In genomic region chrX:132488819-132489255, GRCh38 we compare ENCODE assay signal across 8 cellular contexts.
DNase-seq lines count a peak whose midpoint lies in the region; ATAC-seq and TF ChIP-seq lines count a peak whose summit lies in the region.

TSS of gene MBNL3 (minus strand) at chrX:132489038. CDS start at chrX:132439611, 49,427 bp downstream.

- H3K27ac ChIP-seq in C4-2B: peak within 1 kb of the TSS; percentile 89
- H3K27ac ChIP-seq in muscle layer of duodenum (ENCODE audit: low read length): peak within 1 kb of the TSS; percentile 72

- TF ChIP-seq CTCF in C4-2B (conservative IDR thresholded peaks at IDR 0.05): no peak

- H3K27ac Mint-ChIP-seq in stimulated activated naive CD8-positive, alpha-beta T cell treated with anti-CD3 and anti-CD28 coated beads, Interleukin-15, Interleukin-2, amounts not matched to agents 100 ng/mL and 50 ng/mL, for 24 hours: peak within 1 kb of the TSS; percentile 99

- peak within 1 kb of the TSS; percentile 72 to 74 for H3K4me3 ChIP-seq in muscle layer of duodenum (ENCODE audit: low read depth in 1 of 2, low read length in 2 of 2)

- peak within 1 kb of the TSS; percentile 95 for H3K4me3 Mint-ChIP-seq in stimulated activated naive CD8-positive, alpha-beta T cell treated with anti-CD3 and anti-CD28 coated beads, Interleukin-15, Interleukin-2, amounts not matched to agents 100 ng/mL and 50 ng/mL, for 24 hours

- H3K4me1 ChIP-seq in muscle layer of duodenum (ENCODE audit: control insufficient read depth in 1 of 2, insufficient read depth in 2 of 2, low read length in 2 of 2): peaks cover 3 to 4% of the 10 kb centered on the region in 2 donors

- peak; percentile 77 for TF ChIP-seq POLR2A in erythroblast (IDR thresholded peaks at IDR 0.05; ENCODE audit: low read length)

- peak; percentile 29 for ATAC-seq in GM19372 (IDR thresholded peaks at IDR 0.05; ENCODE audit: low read depth, unreplicated experiment)
- ATAC-seq in HG03469 (IDR thresholded peaks at IDR 0.05; ENCODE audit: unreplicated experiment): peak; percentile 28

- no peaks in the 10 kb centered on the region for H3K27me3 Mint-ChIP-seq in stimulated activated naive CD8-positive, alpha-beta T cell treated with anti-CD3 and anti-CD28 coated beads, Interleukin-15, Interleukin-2, amounts not matched to agents 100 ng/mL and 50 ng/mL, for 24 hours

- no peaks in the 10 kb centered on the region for H3K27me3 ChIP-seq in muscle layer of duodenum (ENCODE audit: low read depth, low read length)

- no peaks in the 10 kb centered on the region for H3K36me3 ChIP-seq in muscle layer of duodenum (ENCODE audit: control insufficient read depth in 1 of 2, insufficient read depth in 2 of 2, low read length in 2 of 2)

- no peaks in the 10 kb centered on the region for H3K9me3 Mint-ChIP-seq in stimulated activated naive CD8-positive, alpha-beta T cell treated with anti-CD3 and anti-CD28 coated beads, Interleukin-15, Interleukin-2, amounts not matched to agents 100 ng/mL and 50 ng/mL, for 24 hours

- peak; percentile 55 for DNase-seq in NK-92 treated with Interleukin-12 subunit alpha and Interleukin-12 subunit beta, amount 100 ng/mL, for 24 hours (lab: John Stamatoyannopoulos, UW)
- DNase-seq in activated CD8-positive, alpha-beta memory T cell treated with anti-CD3 and anti-CD28 coated beads, Interleukin-2, amount 50 U/mL, for 48 hours: peak; percentile 69
- DNase-seq in erythroblast (lab: John Stamatoyannopoulos, UW): peak; percentile 86

- H3K9me3 ChIP-seq in muscle layer of duodenum (ENCODE audit: control insufficient read depth in 1 of 2, low read length in 2 of 2): no peaks in the 10 kb centered on the region

- H3K4me1 Mint-ChIP-seq in stimulated activated naive CD8-positive, alpha-beta T cell treated with anti-CD3 and anti-CD28 coated beads, Interleukin-15, Interleukin-2, amounts not matched to agents 100 ng/mL and 50 ng/mL, for 24 hours (ENCODE audit: low read depth): peaks cover 54% of the 10 kb centered on the region

- H3K36me3 Mint-ChIP-seq in stimulated activated naive CD8-positive, alpha-beta T cell treated with anti-CD3 and anti-CD28 coated beads, Interleukin-15, Interleukin-2, amounts not matched to agents 100 ng/mL and 50 ng/mL, for 24 hours (ENCODE audit: low read depth): peaks cover 3% of the 10 kb centered on the region

Comparison
In these comparisons a context has a peak if more than half of its experiments do, and no peak if none do; other contexts are left out.
1. Peak in every context shown above with its lines: DNase-seq, ATAC-seq, H3K4me3 ChIP-seq and H3K27ac ChIP-seq.